9 cellular contexts compared by ENCODE assay signal in the genomic region with DNA sequence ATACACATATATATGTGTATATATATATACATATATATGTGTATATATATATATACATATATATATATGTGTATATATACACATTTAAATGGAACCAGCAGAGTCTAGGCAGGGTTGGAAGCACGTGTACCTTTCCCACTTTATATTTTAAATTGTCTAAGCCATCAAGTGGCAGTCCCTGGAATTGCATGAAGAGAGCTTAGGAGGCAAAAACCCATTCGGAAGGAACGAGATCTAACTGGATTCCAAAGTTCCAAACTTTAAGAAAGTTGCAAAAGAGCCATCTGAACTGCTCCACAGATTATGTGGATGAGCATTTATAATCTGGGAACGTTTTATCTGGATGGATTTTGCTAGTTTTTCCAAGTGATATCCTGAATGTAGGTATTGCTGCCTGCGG.
DNase-seq lines count a peak whose midpoint lies in the region; ATAC-seq and TF ChIP-seq lines count a peak whose summit lies in the region.
"Had no signal": no experiment of that assay in that cellular context is flagged by ENCODE, and none has a peak within 500 bp of the region (broad histone marks: within the 10 kb centered on the region; RNA-seq: fewer than 3 reads in every experiment).

No MANE protein-coding gene starts in this region.

- no peaks in the 10 kb centered on the region for H3K9me3 ChIP-seq in OCI-LY1 (ENCODE audit: low read length)
- no peaks in the 10 kb centered on the region for H3K9me3 ChIP-seq in neural cell (ENCODE audit: low read length)

- no peak overlapping the region for H3K9ac ChIP-seq in OCI-LY1 (ENCODE audit: low read length)
- H3K9ac ChIP-seq in neural cell (ENCODE audit: low read length) = no peak overlapping the region

- no peak overlapping the region for H3K27ac Mint-ChIP-seq in endothelial cell (ENCODE audit: unreplicated experiment)

- no peak overlapping the region for H3K4me2 ChIP-seq in OCI-LY1 (ENCODE audit: low read length)
- H3K4me2 ChIP-seq in neural cell (ENCODE audit: low read length) = no peak overlapping the region

- no peaks in the 10 kb centered on the region for H3K27me3 ChIP-seq in OCI-LY1 (ENCODE audit: insufficient read depth, low read length)
- no peaks in the 10 kb centered on the region for H3K27me3 ChIP-seq in neural cell (ENCODE audit: insufficient read depth, low read depth, low read length)

- H2AFZ ChIP-seq in OCI-LY1 (ENCODE audit: low read length) (no peak overlapping the region), neural cell (ENCODE audit: low read depth, low read length) (no peak overlapping the region)

- TF ChIP-seq EP300 in neural cell (conservative IDR thresholded peaks at IDR 0.05; ENCODE audit: poor library complexity, severe bottlenecking) = no peak

- H3K4me1 Mint-ChIP-seq in activated T-cell treated with anti-CD3 and anti-CD28 coated beads, Interleukin-2, amount 50 U/mL, for 4 hours (ENCODE audit: low read depth) = peaks cover 78% of the 10 kb centered on the region
- peaks cover 12% of the 10 kb centered on the region for H3K4me1 Mint-ChIP-seq in endothelial cell (ENCODE audit: unreplicated experiment)

- H3K4me1 ChIP-seq in OCI-LY1 (ENCODE audit: insufficient read depth, low read length, severe bottlenecking) = peaks cover 68% of the 10 kb centered on the region

- no peak for ATAC-seq in activated T-cell treated with anti-CD3 and anti-CD28 coated beads, Interleukin-2, amount 50 U/mL, for 4 hours
- ATAC-seq in omental fat pad (ENCODE audit: low FRiP score) = no peak
- no peak for ATAC-seq in GM21723 (IDR thresholded peaks at IDR 0.05; ENCODE audit: unreplicated experiment)

- peak; percentile 36; the same call in 1 of the 2 replicates for TF ChIP-seq CTCF in OCI-LY1 (IDR thresholded peaks at IDR 0.05; ENCODE audit: low read length)
- TF ChIP-seq CTCF in endothelial cell (IDR thresholded peaks at IDR 0.05; ENCODE audit: unreplicated experiment) = peak; percentile 58
- TF ChIP-seq CTCF in neural cell (IDR thresholded peaks at IDR 0.05; ENCODE audit: poor library complexity, severe bottlenecking) = peak; percentile 32
- TF ChIP-seq CTCF in omental fat pad (IDR thresholded peaks at IDR 0.05) = no peak

- no peak for DNase-seq in activated T-cell treated with anti-CD3 and anti-CD28 coated beads, Interleukin-2, amount 50 U/mL, for 4 hours
- no peak for DNase-seq in activated T-cell treated with anti-CD3 and anti-CD28 coated beads, Interleukin-2, amount 50 U/mL, for 48 hours
- DNase-seq in endothelial cell (ENCODE audit: low spot score) (peak; percentile 38), omental fat pad (ENCODE audit: low spot score) (no peak), germinal center (ENCODE audit: low spot score) (no peak)

- peak; percentile 18 for TF ChIP-seq RAD21 in neural cell (conservative IDR thresholded peaks at IDR 0.05)

- peaks cover 4% of the 10 kb centered on the region for H3K36me3 Mint-ChIP-seq in activated T-cell treated with anti-CD3 and anti-CD28 coated beads, Interleukin-2, amount 50 U/mL, for 4 hours (ENCODE audit: insufficient read depth)
- H3K36me3 Mint-ChIP-seq in endothelial cell (ENCODE audit: low read depth, unreplicated experiment) = no peaks in the 10 kb centered on the region

- H3K36me3 ChIP-seq in OCI-LY1 (ENCODE audit: insufficient read depth, low read length) = no peaks in the 10 kb centered on the region
- H3K36me3 ChIP-seq in neural cell (ENCODE audit: insufficient read depth, low read length) = no peaks in the 10 kb centered on the region

- H3K9me2 ChIP-seq in OCI-LY1 (ENCODE audit: low read depth, low read length) (no peaks in the 10 kb centered on the region), neural cell (ENCODE audit: insufficient read depth, low read length) (no peaks in the 10 kb centered on the region)

- no peaks in the 10 kb centered on the region for H3K27me3 Mint-ChIP-seq in activated T-cell treated with anti-CD3 and anti-CD28 coated beads, Interleukin-2, amount 50 U/mL, for 4 hours (ENCODE audit: low read depth)
- no peaks in the 10 kb centered on the region for H3K27me3 Mint-ChIP-seq in endothelial cell (ENCODE audit: unreplicated experiment)
- H3K27me3 Mint-ChIP-seq: dendritic cell treated with granulocyte-macrophage colony-stimulating factor and Interleukin-4, amounts not matched to agents 40 ng/mL and 50 ng/mL, for 4 days had no signal

- H3K4me3 Mint-ChIP-seq in activated T-cell treated with anti-CD3 and anti-CD28 coated beads, Interleukin-2, amount 50 U/mL, for 4 hours = peak overlapping the region; percentile 74
- no peak overlapping the region for H3K4me3 Mint-ChIP-seq in endothelial cell (ENCODE audit: unreplicated experiment)
- H3K4me3 Mint-ChIP-seq: dendritic cell treated with granulocyte-macrophage colony-stimulating factor and Interleukin-4, amounts not matched to agents 40 ng/mL and 50 ng/mL, for 4 days had no signal

- no peaks in the 10 kb centered on the region for H3K9me3 Mint-ChIP-seq in activated T-cell treated with anti-CD3 and anti-CD28 coated beads, Interleukin-2, amount 50 U/mL, for 4 hours
- no peaks in the 10 kb centered on the region for H3K9me3 Mint-ChIP-seq in endothelial cell (ENCODE audit: unreplicated experiment)
- H3K9me3 Mint-ChIP-seq: dendritic cell treated with granulocyte-macrophage colony-stimulating factor and Interleukin-4, amounts not matched to agents 40 ng/mL and 50 ng/mL, for 4 days had no signal

- no peaks in the 10 kb centered on the region for H3F3A ChIP-seq in OCI-LY1 (ENCODE audit: insufficient read depth, low read length)
- no peaks in the 10 kb centered on the region for H3F3A ChIP-seq in neural cell (ENCODE audit: insufficient read depth, low read length, poor library complexity, severe bottlenecking)

- H4K20me1 ChIP-seq in OCI-LY1 (ENCODE audit: insufficient read depth, low read length) (no peaks in the 10 kb centered on the region), neural cell (ENCODE audit: insufficient read depth) (no peaks in the 10 kb centered on the region)

- no peak overlapping the region for H3K27ac ChIP-seq in OCI-LY1 (ENCODE audit: low read depth, low read length, poor library complexity, severe bottlenecking)
- H3K27ac ChIP-seq in neural cell (ENCODE audit: low read length) = no peak overlapping the region

- H3K4me3 ChIP-seq in OCI-LY1 (ENCODE audit: low read depth, low read length, poor library complexity, severe bottlenecking) (no peak overlapping the region), neural cell (ENCODE audit: low read length) (no peak overlapping the region)

- H3K79me2 ChIP-seq in OCI-LY1 (ENCODE audit: insufficient read depth, low read length) (peaks cover 48% of the 10 kb centered on the region), neural cell (replicated peaks; ENCODE audit: insufficient read depth, low read length) (no peaks in the 10 kb centered on the region)

TF ChIP-seq in neural cell, 6 proteins besides CTCF, POLR2A, EP300 and RAD21:
- no peak for TF ChIP-seq MXI1 (conservative IDR thresholded peaks at IDR 0.05; ENCODE audit: poor library complexity, severe bottlenecking)
- TF ChIP-seq, protein P1, sequence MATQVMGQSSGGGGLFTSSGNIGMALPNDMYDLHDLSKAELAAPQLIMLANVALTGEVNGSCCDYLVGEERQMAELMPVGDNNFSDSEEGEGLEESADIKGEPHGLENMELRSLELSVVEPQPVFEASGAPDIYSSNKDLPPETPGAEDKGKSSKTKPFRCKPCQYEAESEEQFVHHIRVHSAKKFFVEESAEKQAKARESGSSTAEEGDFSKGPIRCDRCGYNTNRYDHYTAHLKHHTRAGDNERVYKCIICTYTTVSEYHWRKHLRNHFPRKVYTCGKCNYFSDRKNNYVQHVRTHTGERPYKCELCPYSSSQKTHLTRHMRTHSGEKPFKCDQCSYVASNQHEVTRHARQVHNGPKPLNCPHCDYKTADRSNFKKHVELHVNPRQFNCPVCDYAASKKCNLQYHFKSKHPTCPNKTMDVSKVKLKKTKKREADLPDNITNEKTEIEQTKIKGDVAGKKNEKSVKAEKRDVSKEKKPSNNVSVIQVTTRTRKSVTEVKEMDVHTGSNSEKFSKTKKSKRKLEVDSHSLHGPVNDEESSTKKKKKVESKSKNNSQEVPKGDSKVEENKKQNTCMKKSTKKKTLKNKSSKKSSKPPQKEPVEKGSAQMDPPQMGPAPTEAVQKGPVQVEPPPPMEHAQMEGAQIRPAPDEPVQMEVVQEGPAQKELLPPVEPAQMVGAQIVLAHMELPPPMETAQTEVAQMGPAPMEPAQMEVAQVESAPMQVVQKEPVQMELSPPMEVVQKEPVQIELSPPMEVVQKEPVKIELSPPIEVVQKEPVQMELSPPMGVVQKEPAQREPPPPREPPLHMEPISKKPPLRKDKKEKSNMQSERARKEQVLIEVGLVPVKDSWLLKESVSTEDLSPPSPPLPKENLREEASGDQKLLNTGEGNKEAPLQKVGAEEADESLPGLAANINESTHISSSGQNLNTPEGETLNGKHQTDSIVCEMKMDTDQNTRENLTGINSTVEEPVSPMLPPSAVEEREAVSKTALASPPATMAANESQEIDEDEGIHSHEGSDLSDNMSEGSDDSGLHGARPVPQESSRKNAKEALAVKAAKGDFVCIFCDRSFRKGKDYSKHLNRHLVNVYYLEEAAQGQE (IDR thresholded peaks at IDR 0.05; ENCODE audit: borderline replicate concordance) = no peak
- TF ChIP-seq POLR2AphosphoS5 (IDR thresholded peaks at IDR 0.05) = no peak
- TF ChIP-seq SMC3 (conservative IDR thresholded peaks at IDR 0.05; ENCODE audit: poor library complexity) = no peak
- TF ChIP-seq EZH2 (IDR thresholded peaks at IDR 0.05; ENCODE audit: borderline replicate concordance, insufficient read depth, low read length, poor library complexity, severe bottlenecking) = no peak
- no peak for TF ChIP-seq TAF1 (IDR thresholded peaks at IDR 0.05; ENCODE audit: low read depth)

Comparison
In these comparisons a context has a peak if more than half of its experiments do, and no peak if none do; other contexts are left out.
1. CTCF ChIP-seq: peak in OCI-LY1 (single experiment), endothelial cell (single experiment) and neural cell (single experiment); none in omental fat pad (0 of 3).